1 cellular context compared by ENCODE assay signal in genomic region chr1:235917267-235917811, GRCh38.
A peak's percentile ranks its signal among the peaks of the same experiment; 100 is the strongest.
TF ChIP-seq lines count a peak whose summit lies in the region.

No MANE protein-coding gene starts in this region.

TF ChIP-seq in A549, 52 proteins besides CTCF, POLR2A, EP300 and RAD21 (continued from another document):
- TF ChIP-seq CBX2 (IDR thresholded peaks at IDR 0.05; ENCODE audit: borderline replicate concordance, low read depth) (no peak), ESRRA (IDR thresholded peaks at IDR 0.05; ENCODE audit: borderline replicate concordance, low read length) (no peak), REST (IDR thresholded peaks at IDR 0.05) (no peak), NPAS2 (CRISPR knock-in tag; IDR thresholded peaks at IDR 0.05; ENCODE audit: borderline replicate concordance) (no peak), HES2 (IDR thresholded peaks at IDR 0.05) (no peak), FOXS1 (CRISPR knock-in tag; IDR thresholded peaks at IDR 0.05) (no peak), MAFK (IDR thresholded peaks at IDR 0.05; ENCODE audit: partially characterized antibody) (no peak), JUN (IDR thresholded peaks at IDR 0.05) (peak; percentile 86 to 92; a peak in 3 of 5 replicates), HOXB13 (CRISPR knock-in tag; IDR thresholded peaks at IDR 0.05; ENCODE audit: low read depth) (no peak), RARB (CRISPR knock-in tag; IDR thresholded peaks at IDR 0.05) (no peak), CHD2 (IDR thresholded peaks at IDR 0.05; ENCODE audit: low read length, partially characterized antibody) (no peak), NFE2L2 (conservative IDR thresholded peaks at IDR 0.05; ENCODE audit: low read length) (no peak), TP53 (CRISPR knock-in tag; IDR thresholded peaks at IDR 0.05) (no peak), RFX5 (IDR thresholded peaks at IDR 0.05) (no peak), NR3C1 (IDR thresholded peaks at IDR 0.05) (no peak), PHF8 (IDR thresholded peaks at IDR 0.05; ENCODE audit: borderline replicate concordance, low read depth) (no peak), HOXA7 (CRISPR knock-in tag; IDR thresholded peaks at IDR 0.05) (no peak), ELK1 (IDR thresholded peaks at IDR 0.05; ENCODE audit: low read depth, low read length) (no peak), ZFP36 (IDR thresholded peaks at IDR 0.05; ENCODE audit: borderline replicate concordance, partially characterized antibody) (peak; percentile 79), CBX8 (IDR thresholded peaks at IDR 0.05) (no peak), MYC (IDR thresholded peaks at IDR 0.05; ENCODE audit: borderline replicate concordance, low read length) (0 out of 2 replicates have a peak, but pooled peaks have one; percentile 49), ZSCAN20 (CRISPR knock-in tag; IDR thresholded peaks at IDR 0.05) (no peak), ZNF302 (CRISPR knock-in tag; IDR thresholded peaks at IDR 0.05) (no peak), RNF2 (IDR thresholded peaks at IDR 0.05; ENCODE audit: borderline replicate concordance, low read depth) (no peak), EHF (CRISPR knock-in tag; IDR thresholded peaks at IDR 0.05) (no peak), ATOH8 (CRISPR knock-in tag; IDR thresholded peaks at IDR 0.05; ENCODE audit: low read depth) (0 out of 2 replicates have a peak, but pooled peaks have one; percentile 69), HDAC2 (IDR thresholded peaks at IDR 0.05) (peak; percentile 74; the same call in 1 of the 2 replicates), KDM5A (IDR thresholded peaks at IDR 0.05) (no peak), CHD4 (IDR thresholded peaks at IDR 0.05; ENCODE audit: borderline replicate concordance) (0 out of 2 replicates have a peak, but pooled peaks have one; percentile 51), E2F6 (IDR thresholded peaks at IDR 0.05; ENCODE audit: borderline replicate concordance, low read depth) (peak; percentile 68; the same call in 1 of the 2 replicates)
